Comparison of ENCODE assay signal across 1 cellular context in the genomic region with DNA sequence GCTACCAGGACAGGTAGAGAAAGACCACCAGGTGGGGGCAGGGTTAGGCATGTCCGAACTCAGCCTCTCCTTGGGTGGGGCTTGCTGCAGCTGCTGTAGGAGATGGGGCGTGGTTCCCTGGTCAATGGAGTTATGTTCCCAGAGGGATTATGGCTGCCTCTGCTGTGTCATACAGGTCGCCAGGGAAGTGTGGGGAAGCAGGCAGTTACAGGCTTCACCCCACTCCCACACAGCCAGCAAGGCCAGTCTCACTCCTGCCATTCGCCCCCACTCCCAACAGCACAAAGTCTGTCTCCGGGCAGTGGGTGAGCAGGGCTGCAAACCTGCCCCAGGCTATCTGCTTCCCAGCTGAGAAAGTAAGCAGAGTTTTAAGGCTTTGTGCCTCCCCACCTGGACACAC.
TF ChIP-seq lines count a peak whose summit lies in the region.

No MANE protein-coding gene starts in this region.

TF ChIP-seq in WTC11, 78 proteins besides CTCF, POLR2A, EP300 and RAD21:
- TF ChIP-seq, protein P1, sequence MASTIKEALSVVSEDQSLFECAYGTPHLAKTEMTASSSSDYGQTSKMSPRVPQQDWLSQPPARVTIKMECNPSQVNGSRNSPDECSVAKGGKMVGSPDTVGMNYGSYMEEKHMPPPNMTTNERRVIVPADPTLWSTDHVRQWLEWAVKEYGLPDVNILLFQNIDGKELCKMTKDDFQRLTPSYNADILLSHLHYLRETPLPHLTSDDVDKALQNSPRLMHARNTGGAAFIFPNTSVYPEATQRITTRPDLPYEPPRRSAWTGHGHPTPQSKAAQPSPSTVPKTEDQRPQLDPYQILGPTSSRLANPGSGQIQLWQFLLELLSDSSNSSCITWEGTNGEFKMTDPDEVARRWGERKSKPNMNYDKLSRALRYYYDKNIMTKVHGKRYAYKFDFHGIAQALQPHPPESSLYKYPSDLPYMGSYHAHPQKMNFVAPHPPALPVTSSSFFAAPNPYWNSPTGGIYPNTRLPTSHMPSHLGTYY (CRISPR knock-in tag; IDR thresholded peaks at IDR 0.05): no peak
- no peak for TF ChIP-seq KAT7 (CRISPR knock-in tag; IDR thresholded peaks at IDR 0.05; ENCODE audit: borderline replicate concordance)
- TF ChIP-seq, protein P2, sequence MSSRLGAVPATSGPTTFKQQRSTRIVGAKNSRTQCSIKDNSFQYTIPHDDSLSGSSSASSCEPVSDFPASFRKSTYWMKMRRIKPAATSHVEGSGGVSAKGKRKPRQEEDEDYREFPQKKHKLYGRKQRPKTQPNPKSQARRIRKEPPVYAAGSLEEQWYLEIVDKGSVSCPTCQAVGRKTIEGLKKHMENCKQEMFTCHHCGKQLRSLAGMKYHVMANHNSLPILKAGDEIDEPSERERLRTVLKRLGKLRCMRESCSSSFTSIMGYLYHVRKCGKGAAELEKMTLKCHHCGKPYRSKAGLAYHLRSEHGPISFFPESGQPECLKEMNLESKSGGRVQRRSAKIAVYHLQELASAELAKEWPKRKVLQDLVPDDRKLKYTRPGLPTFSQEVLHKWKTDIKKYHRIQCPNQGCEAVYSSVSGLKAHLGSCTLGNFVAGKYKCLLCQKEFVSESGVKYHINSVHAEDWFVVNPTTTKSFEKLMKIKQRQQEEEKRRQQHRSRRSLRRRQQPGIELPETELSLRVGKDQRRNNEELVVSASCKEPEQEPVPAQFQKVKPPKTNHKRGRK (CRISPR knock-in tag; IDR thresholded peaks at IDR 0.05; ENCODE audit: borderline replicate concordance): no peak
- TF ChIP-seq, protein P3, sequence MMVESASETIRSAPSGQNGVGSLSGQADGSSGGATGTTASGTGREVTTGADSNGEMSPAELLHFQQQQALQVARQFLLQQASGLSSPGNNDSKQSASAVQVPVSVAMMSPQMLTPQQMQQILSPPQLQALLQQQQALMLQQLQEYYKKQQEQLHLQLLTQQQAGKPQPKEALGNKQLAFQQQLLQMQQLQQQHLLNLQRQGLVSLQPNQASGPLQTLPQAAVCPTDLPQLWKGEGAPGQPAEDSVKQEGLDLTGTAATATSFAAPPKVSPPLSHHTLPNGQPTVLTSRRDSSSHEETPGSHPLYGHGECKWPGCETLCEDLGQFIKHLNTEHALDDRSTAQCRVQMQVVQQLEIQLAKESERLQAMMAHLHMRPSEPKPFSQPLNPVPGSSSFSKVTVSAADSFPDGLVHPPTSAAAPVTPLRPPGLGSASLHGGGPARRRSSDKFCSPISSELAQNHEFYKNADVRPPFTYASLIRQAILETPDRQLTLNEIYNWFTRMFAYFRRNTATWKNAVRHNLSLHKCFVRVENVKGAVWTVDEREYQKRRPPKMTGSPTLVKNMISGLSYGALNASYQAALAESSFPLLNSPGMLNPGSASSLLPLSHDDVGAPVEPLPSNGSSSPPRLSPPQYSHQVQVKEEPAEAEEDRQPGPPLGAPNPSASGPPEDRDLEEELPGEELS (CRISPR knock-in tag; IDR thresholded peaks at IDR 0.05): no peak
- TF ChIP-seq GRHL2 (CRISPR knock-in tag; IDR thresholded peaks at IDR 0.05; ENCODE audit: insufficient replicate concordance, severe bottlenecking): no peak
- no peak for TF ChIP-seq GABPB1 (CRISPR knock-in tag; IDR thresholded peaks at IDR 0.05)
- no peak for TF ChIP-seq TP53 (CRISPR knock-in tag; IDR thresholded peaks at IDR 0.05)
- no peak for TF ChIP-seq ESRRA (CRISPR knock-in tag; IDR thresholded peaks at IDR 0.05; ENCODE audit: borderline replicate concordance)
- TF ChIP-seq ZNF138 (CRISPR knock-in tag; conservative IDR thresholded peaks at IDR 0.05): no peak
- no peak for TF ChIP-seq ZNF396 (CRISPR knock-in tag; IDR thresholded peaks at IDR 0.05; ENCODE audit: borderline replicate concordance)
- no peak for TF ChIP-seq NFATC4 (CRISPR knock-in tag; IDR thresholded peaks at IDR 0.05)
- TF ChIP-seq, protein P4, sequence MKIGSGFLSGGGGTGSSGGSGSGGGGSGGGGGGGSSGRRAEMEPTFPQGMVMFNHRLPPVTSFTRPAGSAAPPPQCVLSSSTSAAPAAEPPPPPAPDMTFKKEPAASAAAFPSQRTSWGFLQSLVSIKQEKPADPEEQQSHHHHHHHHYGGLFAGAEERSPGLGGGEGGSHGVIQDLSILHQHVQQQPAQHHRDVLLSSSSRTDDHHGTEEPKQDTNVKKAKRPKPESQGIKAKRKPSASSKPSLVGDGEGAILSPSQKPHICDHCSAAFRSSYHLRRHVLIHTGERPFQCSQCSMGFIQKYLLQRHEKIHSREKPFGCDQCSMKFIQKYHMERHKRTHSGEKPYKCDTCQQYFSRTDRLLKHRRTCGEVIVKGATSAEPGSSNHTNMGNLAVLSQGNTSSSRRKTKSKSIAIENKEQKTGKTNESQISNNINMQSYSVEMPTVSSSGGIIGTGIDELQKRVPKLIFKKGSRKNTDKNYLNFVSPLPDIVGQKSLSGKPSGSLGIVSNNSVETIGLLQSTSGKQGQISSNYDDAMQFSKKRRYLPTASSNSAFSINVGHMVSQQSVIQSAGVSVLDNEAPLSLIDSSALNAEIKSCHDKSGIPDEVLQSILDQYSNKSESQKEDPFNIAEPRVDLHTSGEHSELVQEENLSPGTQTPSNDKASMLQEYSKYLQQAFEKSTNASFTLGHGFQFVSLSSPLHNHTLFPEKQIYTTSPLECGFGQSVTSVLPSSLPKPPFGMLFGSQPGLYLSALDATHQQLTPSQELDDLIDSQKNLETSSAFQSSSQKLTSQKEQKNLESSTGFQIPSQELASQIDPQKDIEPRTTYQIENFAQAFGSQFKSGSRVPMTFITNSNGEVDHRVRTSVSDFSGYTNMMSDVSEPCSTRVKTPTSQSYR (CRISPR knock-in tag; IDR thresholded peaks at IDR 0.05): no peak
- no peak for TF ChIP-seq NR2C2 (CRISPR knock-in tag; IDR thresholded peaks at IDR 0.05)
